32 cellular contexts compared by ENCODE assay signal in the genomic region with DNA sequence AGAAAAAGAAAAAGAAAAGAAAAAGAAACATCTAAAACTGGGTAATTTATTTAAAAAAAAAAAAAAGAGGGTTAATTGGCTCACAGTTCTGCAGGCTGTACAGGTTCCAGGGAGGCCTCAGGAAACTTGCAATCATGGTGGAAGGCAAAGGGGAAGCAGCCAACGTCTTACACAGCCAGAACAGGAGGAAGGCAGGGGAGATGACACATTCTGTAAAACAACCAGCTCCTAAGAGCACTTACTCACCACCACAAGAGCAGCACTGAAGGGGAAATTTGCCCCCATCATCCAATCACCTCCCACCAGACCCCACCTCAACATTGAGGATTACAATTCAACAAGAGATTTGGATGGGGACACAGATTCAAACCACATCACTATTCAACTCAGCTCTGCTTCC. TPM values are rescaled to one million over a fixed set of nuclear protein-coding genes. Genes with fewer than 3 reads are reported as not detected.
DNase-seq lines count a peak whose midpoint lies in the region; ATAC-seq, FAIRE-seq and TF ChIP-seq lines count a peak whose summit lies in the region.
"Had no signal": no experiment of that assay in that cellular context is flagged by ENCODE, and none has a peak within 500 bp of the region (broad histone marks: within the 10 kb centered on the region; RNA-seq: fewer than 3 reads in every experiment).

No MANE protein-coding gene starts in this region.

- POLR2A ChIA-PET in PC-3 (lab: Charles Lee; ENCODE audit: unreplicated experiment) (no interaction called here), H1 (lab: Charles Lee; ENCODE audit: partially characterized antibody) (no interaction called here)

- H3K4me3 ChIP-seq in PC-3 (ENCODE audit: low read length) (no peak overlapping the region), H1 (ENCODE audit: extremely low read depth in 1 of 4, insufficient read depth in 2 of 4, low read depth in 3 of 4, low read length in 4 of 4) (no peak overlapping the region)
- H3K4me3 ChIP-seq: lower lobe of right lung, mucosa of descending colon, SJCRH30, stomach, thyroid gland had no signal

- TF ChIP-seq POLR2A in H1 (IDR thresholded peaks at IDR 0.05; ENCODE audit: control extremely low read depth in 1 of 2, low read depth in 2 of 2, low read length in 2 of 2), result no peak

- TF ChIP-seq EP300 in H1 (IDR thresholded peaks at IDR 0.05; ENCODE audit: borderline replicate concordance in 1 of 2, low read depth in 2 of 2, low read length in 2 of 2), result no peak

- TF ChIP-seq RAD21 in H1 (IDR thresholded peaks at IDR 0.05 in 1 of 2, conservative IDR thresholded peaks at IDR 0.05 in 1 of 2; ENCODE audit: low read depth in 2 of 2, low read length in 2 of 2), result no peak

- no peak overlapping the region for H2BK120ac ChIP-seq in H1 (replicated peaks; ENCODE audit: low read depth, low read length)

- peaks cover 5% of the 10 kb centered on the region; the same call in 1 of the 2 replicates for H3K36me3 Mint-ChIP-seq in HFFc6 (ENCODE audit: low read depth)
- H3K36me3 Mint-ChIP-seq: natural killer cell treated with Interleukin-12 subunit alpha and Interleukin-12 subunit beta and Interleukin-15 and Interleukin-18, amount 100 ng/mL, for 72 hours had no signal

- H3K9ac ChIP-seq in PC-3 (ENCODE audit: low read length) (no peak overlapping the region; the same call in 1 of the 2 replicates), H1 (replicated peaks in 1 of 4; ENCODE audit: extremely low read depth in 1 of 4, low read depth in 3 of 4, low read length in 3 of 4) (no peak overlapping the region)

- DNase-seq in HFFc6 (no peak), PC-3 (peak; percentile 28), H1 (ENCODE audit: low read depth in 1 of 2, low spot score in 2 of 2) (peak in 1 of 2 experiments; percentile 6), renal cortical epithelial cell (ENCODE audit: low read depth) (peak; percentile 22), SHP77 (lab: John Stamatoyannopoulos, UW) (no peak), ecto neural progenitor cell (ENCODE audit: low spot score) (no peak)
- no peak for DNase-seq in stimulated activated naive CD4-positive, alpha-beta T cell treated with Interleukin-2 at 50 U/mL for 16 hours (lab: John Stamatoyannopoulos, UW)
- DNase-seq: activated CD4-positive, CD25-positive, alpha-beta regulatory T cell; activated CD8-positive, alpha-beta memory T cell treated with anti-CD3 and anti-CD28 coated beads, Interleukin-2, amount 50 U/mL, for 48 hours; anterior cingulate cortex; Caco-2; central memory CD4-positive, alpha-beta T cell; head of caudate nucleus; kidney glomerular epithelial cell; lower lobe of right lung; mucosa of descending colon; NCI-H1105; NCI-H187 treated with DMSO at 0.1 percent for 48 hours; NCI-H524 treated with DMSO at 0.1 percent for 48 hours; NK-92 treated with Interleukin-12 subunit alpha and Interleukin-12 subunit beta, amount 100 ng/mL, for 24 hours; SJCRH30; small intestine; stomach; thyroid gland had no signal

- no peaks in the 10 kb centered on the region for H3K36me3 ChIP-seq in PC-3 (ENCODE audit: low read depth, low read length)
- no peaks in the 10 kb centered on the region for H3K36me3 ChIP-seq in H1 (ENCODE audit: control insufficient read depth in 2 of 4, insufficient read depth in 4 of 4, low read length in 3 of 4)
- H3K36me3 ChIP-seq: lower lobe of right lung, SJCRH30, stomach, thyroid gland had no signal

- TF ChIP-seq CTCF in HFFc6 (IDR thresholded peaks at IDR 0.05) (no peak), PC-3 (conservative IDR thresholded peaks at IDR 0.05; ENCODE audit: low read depth, low read length) (no peak), H1 (IDR thresholded peaks at IDR 0.05; ENCODE audit: control extremely low read depth in 1 of 3, insufficient read depth in 1 of 3, low read depth in 1 of 3, low read length in 3 of 3) (no peak)

- no peak overlapping the region for H2AFZ ChIP-seq in PC-3 (ENCODE audit: low read length)
- H2AFZ ChIP-seq in H1 (ENCODE audit: low read length), result 0 out of 2 replicates have a peak overlapping the region, but pooled peaks have one; percentile 53

- no peak overlapping the region for H3K4ac ChIP-seq in H1 (replicated peaks; ENCODE audit: insufficient read length, low read depth, low read length)

- peaks cover 56% of the 10 kb centered on the region for H3K4me1 ChIP-seq in PC-3 (ENCODE audit: insufficient read depth, low read length)
- H3K4me1 ChIP-seq in H1 (replicated peaks in 1 of 4; ENCODE audit: control insufficient read depth in 3 of 4, insufficient read depth in 4 of 4, low read length in 3 of 4), result no peaks in the 10 kb centered on the region; a peak in 1 of 7 replicates
- H3K4me1 ChIP-seq: lower lobe of right lung, thyroid gland had no signal

- no peak overlapping the region for H3K23ac ChIP-seq in H1 (ENCODE audit: insufficient read length)

- no peaks in the 10 kb centered on the region for H3K27me3 Mint-ChIP-seq in HFFc6 (ENCODE audit: insufficient read depth)

- no peak overlapping the region for H4K8ac ChIP-seq in H1 (ENCODE audit: extremely low read depth, insufficient read depth, low read length)

- no peak overlapping the region for H2BK5ac ChIP-seq in H1 (ENCODE audit: low read depth, low read length)

- no peak overlapping the region for H4K5ac ChIP-seq in H1 (ENCODE audit: insufficient read length, low read depth, low read length)

- H3K56ac ChIP-seq in H1 (replicated peaks; ENCODE audit: insufficient read length, low read depth, low read length), result no peak overlapping the region

- peak overlapping the region; percentile 88 for H3K27ac ChIP-seq in PC-3 (ENCODE audit: low read length)
- H3K27ac ChIP-seq in H1 (ENCODE audit: low read depth, low read length), result no peak overlapping the region
- H3K27ac ChIP-seq: C4-2B, lower lobe of right lung, SJCRH30, stomach, thyroid gland had no signal

- H4K20me1 ChIP-seq in PC-3 (ENCODE audit: low read length), result no peaks in the 10 kb centered on the region
- H4K20me1 ChIP-seq in H1 (replicated peaks in 1 of 2; ENCODE audit: control insufficient read depth in 1 of 2, insufficient read depth in 2 of 2, low read length in 2 of 2), result no peaks in the 10 kb centered on the region

- BruUV-seq in PC-3 (replicated peaks; lab: Mats Ljungman, UMichigan), result no TSS peak

- WGBS in H1 (ENCODE audit: extremely low coverage in 1 of 2, insufficient coverage in 1 of 2, insufficient read length in 1 of 2, insufficient replicate concordance in 2 of 2, low coverage in 1 of 2, low lambda C conversion rate in 2 of 2, missing lambda C conversion rate in 1 of 2), 2 experiments, result 64% methylated on average over 1 of the region's 1 CpG; no CpG with 5 or more reads in 1 of the 2 experiments

- no peak overlapping the region for H3K4me2 ChIP-seq in PC-3 (ENCODE audit: low read length)
- no peak overlapping the region for H3K4me2 ChIP-seq in H1 (ENCODE audit: insufficient read depth in 1 of 2, low read depth in 2 of 2, low read length in 2 of 2)

- H3K9me2 ChIP-seq in PC-3 (replicated peaks; ENCODE audit: low read length), result no peaks in the 10 kb centered on the region

- FAIRE-seq in H1 (lab: Jason Lieb, UNC), result no peak
- FAIRE-seq: GM12891, H54, small intestine had no signal

- H2BK12ac ChIP-seq in H1 (ENCODE audit: low read depth, low read length), result no peak overlapping the region

- no peak for ATAC-seq in PC-3
- no peak for ATAC-seq in HG02678 (IDR thresholded peaks at IDR 0.05; ENCODE audit: unreplicated experiment)
- ATAC-seq: activated T-helper 17 cell treated with anti-CD3 and anti-CD28 coated beads, Interleukin-2, amount 50 U/mL, for 72 hours; lower lobe of right lung; mucosa of descending colon; natural killer cell treated with Interleukin-12 subunit alpha and Interleukin-12 subunit beta and Interleukin-15 and Interleukin-18, amount 100 ng/mL, for 72 hours; Panc1 had no signal

- CTCF ChIA-PET in PC-3 (lab: Charles Lee) (no interaction called here), H1 (lab: Charles Lee; ENCODE audit: partially characterized antibody) (interaction anchor here (0.6 to 3.4 kb wide), 5 partner anchors 9 to 382 kb away, joined by 3 to 22 read pairs (median 4); no protein-coding TSS in a partner anchor)

- no peak overlapping the region for H3K14ac ChIP-seq in H1 (ENCODE audit: insufficient read length)

- no peaks in the 10 kb centered on the region; the same call in 1 of the 2 replicates for H3K23me2 ChIP-seq in H1 (ENCODE audit: low read depth, low read length)

- no peaks in the 10 kb centered on the region for H3K79me1 ChIP-seq in H1 (ENCODE audit: low read depth, low read length)

- H3K9me3 ChIP-seq in PC-3 (ENCODE audit: low read length) (no peaks in the 10 kb centered on the region), H1 (ENCODE audit: insufficient read depth in 2 of 2, low read depth in 1 of 2, low read length in 1 of 2) (peaks cover 3 to 4% of the 10 kb centered on the region in 2 experiments; a peak in 2 of 4 replicates)
- H3K9me3 ChIP-seq: Caco-2, lower lobe of right lung, mucosa of descending colon, SJCRH30, thyroid gland had no signal

- no peak overlapping the region for H4K91ac ChIP-seq in H1 (replicated peaks; ENCODE audit: insufficient read length, low read length)

- no peak overlapping the region for H2BK15ac ChIP-seq in H1 (ENCODE audit: low read length)

- H3K4me3 Mint-ChIP-seq in HFFc6, result no peak overlapping the region
- H3K4me3 Mint-ChIP-seq: activated naive CD4-positive, alpha-beta T cell treated with anti-CD3 and anti-CD28 coated beads, Interleukin-2, amount 50 U/mL, for 24 hours; activated T-helper 17 cell treated with anti-CD3 and anti-CD28 coated beads, Interleukin-2, amount 50 U/mL, for 72 hours; natural killer cell treated with Interleukin-12 subunit alpha and Interleukin-12 subunit beta and Interleukin-15 and Interleukin-18, amount 100 ng/mL, for 72 hours had no signal

- H3K18ac ChIP-seq in H1 (ENCODE audit: extremely low read depth, low read length), result no peak overlapping the region

- peaks cover 61% of the 10 kb centered on the region for H3K4me1 Mint-ChIP-seq in HFFc6 (ENCODE audit: low read depth)
- H3K4me1 Mint-ChIP-seq: activated naive CD4-positive, alpha-beta T cell treated with anti-CD3 and anti-CD28 coated beads, Interleukin-2, amount 50 U/mL, for 24 hours had no signal

- H3K9me3 Mint-ChIP-seq in HFFc6, result no peaks in the 10 kb centered on the region; the same call in 1 of the 2 replicates
- H3K9me3 Mint-ChIP-seq: natural killer cell treated with Interleukin-12 subunit alpha and Interleukin-12 subunit beta and Interleukin-15 and Interleukin-18, amount 100 ng/mL, for 72 hours had no signal

- H2BK20ac ChIP-seq in H1 (ENCODE audit: low read length), result 0 out of 2 replicates have a peak overlapping the region, but pooled peaks have one; percentile 13

- intact Hi-C loops in PC-3 (cut with micrococcal nuclease), result loop anchor here (10.0 kb wide), 1 partner anchor 246 kb away; no protein-coding TSS in a partner anchor

- H3K79me2 ChIP-seq in PC-3 (ENCODE audit: low read length), result no peaks in the 10 kb centered on the region
- H3K79me2 ChIP-seq in H1 (ENCODE audit: control insufficient read depth in 1 of 2, insufficient read depth in 2 of 2, low read length in 2 of 2), result no peaks in the 10 kb centered on the region

- H3K27me3 ChIP-seq in PC-3 (ENCODE audit: low read length), result no peaks in the 10 kb centered on the region
- no peaks in the 10 kb centered on the region for H3K27me3 ChIP-seq in H1 (replicated peaks in 1 of 4; ENCODE audit: control insufficient read depth in 3 of 4, extremely low read depth in 1 of 4, insufficient read depth in 3 of 4, low read length in 3 of 4)
- H3K27me3 ChIP-seq: SJCRH30, stomach, thyroid gland had no signal

- H3K27ac Mint-ChIP-seq in HFFc6, result peak overlapping the region; percentile 29
- H3K27ac Mint-ChIP-seq: activated naive CD4-positive, alpha-beta T cell treated with anti-CD3 and anti-CD28 coated beads, Interleukin-2, amount 50 U/mL, for 24 hours; activated T-helper 17 cell treated with anti-CD3 and anti-CD28 coated beads, Interleukin-2, amount 50 U/mL, for 72 hours; natural killer cell treated with Interleukin-12 subunit alpha and Interleukin-12 subunit beta and Interleukin-15 and Interleukin-18, amount 100 ng/mL, for 72 hours had no signal

- H2AK5ac ChIP-seq in H1 (ENCODE audit: low read depth, low read length), result no peak overlapping the region

- peaks cover 6% of the 10 kb centered on the region for H3F3A ChIP-seq in PC-3 (ENCODE audit: low read length, unreplicated experiment)

RNA-seq across cellular contexts. Expression of a gene that starts 36.8 kb away (rescaled TPM):
- 10 to 100 TPM; 36.8 to 42.0 (median 39.8) TPM for total RNA-seq in HFFc6 (2021; fragmentation: NEBNext Ultra II Directional; extraction: Animal tissue kit (Norgen Biotek cat#: 25700))
- total RNA-seq in PC-3 (2014; rRNA removed) (17.5 and 19.8 TPM in 2 replicates), renal cortical epithelial cell (54.0 and 99.8 TPM in 2 replicates)
- 39.3 and 42.4 TPM in 2 replicates for total RNA-seq in H1 (2021; fragmentation: NEBNext Ultra II Directional; extraction: Animal tissue kit (Norgen Biotek cat#: 25700))
- 10.3 and 11.1 TPM in 2 replicates for polyA plus RNA-seq in H1 (2011; rRNA removed)
- 12.6 TPM for polyA plus RNA-seq in H1 (2011; cell fraction: cytosol; rRNA removed)
- 21.5 TPM for polyA plus RNA-seq in H1 (2011; cell fraction: nucleus; rRNA removed)
- polyA plus RNA-seq in H1 (2012, experiment 1 of 2), result 21.1 to 30.5 TPM (median 27.9 TPM) in 4 replicates
- polyA plus RNA-seq in H1 (2012, experiment 2 of 2), result 4.2 TPM
- polyA plus RNA-seq in H1 (2013, experiment 1 of 2), result 26.6 TPM
- 24.5 TPM for polyA plus RNA-seq in H1 (2013, experiment 2 of 2)
- 58.3 and 60.7 TPM in 2 replicates for polyA minus RNA-seq in H1 (2011; rRNA and poly(A)+ RNA removed)
- polyA minus RNA-seq in H1 (2011; cell fraction: cytosol; rRNA and poly(A)+ RNA removed), result 34.0 TPM
- 68.4 TPM for polyA minus RNA-seq in H1 (2011; cell fraction: nucleus; rRNA and poly(A)+ RNA removed)

Comparison
In these comparisons a context has a peak if more than half of its experiments do, and no peak if none do; other contexts are left out.
1. DNase-seq: peak in PC-3 (single experiment) and renal cortical epithelial cell (single experiment); none in HFFc6 (single experiment), SHP77 (0 of 2), ecto neural progenitor cell (single experiment) and stimulated activated naive CD4-positive, alpha-beta T cell treated with Interleukin-2 at 50 U/mL for 16 hours (single experiment).